Comparison of ENCODE assay signal across 8 cellular contexts in the genomic region with DNA sequence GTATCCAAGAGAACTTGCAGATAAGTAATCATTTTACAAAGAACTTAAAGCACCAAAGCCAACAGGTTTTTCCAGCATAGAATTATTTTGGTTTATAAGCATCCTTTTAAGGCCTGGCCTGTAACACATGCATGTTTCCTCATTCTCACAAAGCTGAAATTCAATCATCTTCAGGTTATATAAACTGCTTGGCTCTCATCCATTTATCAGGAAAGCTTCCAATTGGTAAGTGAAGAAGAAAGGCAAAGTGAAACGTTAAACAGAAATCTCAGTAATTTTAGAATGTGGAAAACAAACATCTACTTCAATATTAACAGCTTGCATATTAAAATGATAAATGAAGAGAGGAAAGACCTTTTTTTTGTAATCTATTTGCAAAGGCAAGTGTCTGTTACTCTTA. TPM values are rescaled to one million over a fixed set of nuclear protein-coding genes. Genes with fewer than 3 reads are reported as not detected.
DNase-seq lines count a peak whose midpoint lies in the region; ATAC-seq, FAIRE-seq and TF ChIP-seq lines count a peak whose summit lies in the region.

No MANE protein-coding gene starts in this region.

- no peaks in the 10 kb centered on the region for H3K9me3 ChIP-seq in thyroid gland

- H3K9me3 Mint-ChIP-seq in activated CD4-positive, alpha-beta T cell treated with anti-CD3 and anti-CD28 coated beads, Interleukin-2, amount 10 ng/mL, durations not matched to agents 7 days and 5 days, result no peaks in the 10 kb centered on the region
- no peaks in the 10 kb centered on the region for H3K9me3 Mint-ChIP-seq in activated T-helper 17 cell treated with anti-CD3 and anti-CD28 coated beads, Interleukin-2, amount 50 U/mL, for 72 hours

- peak overlapping the region; percentile 90 for H3K4me3 Mint-ChIP-seq in activated CD4-positive, alpha-beta T cell treated with anti-CD3 and anti-CD28 coated beads, Interleukin-2, amount 10 ng/mL, durations not matched to agents 7 days and 5 days
- H3K4me3 Mint-ChIP-seq in activated T-helper 17 cell treated with anti-CD3 and anti-CD28 coated beads, Interleukin-2, amount 50 U/mL, for 72 hours, result peak overlapping the region; percentile 100

- CTCF ChIA-PET in activated CD4-positive, alpha-beta T cell treated with anti-CD3 and anti-CD28 coated beads, Interleukin-2, amount 10 ng/mL, durations not matched to agents 7 days and 5 days (lab: Charles Lee), result interaction anchor here (1.1 kb wide), 2 partner anchors 10 to 136 kb away, joined by 3 to 4 read pairs; no protein-coding TSS in a partner anchor

- peak overlapping the region; percentile 95 for H3K27ac Mint-ChIP-seq in activated CD4-positive, alpha-beta T cell treated with anti-CD3 and anti-CD28 coated beads, Interleukin-2, amount 10 ng/mL, durations not matched to agents 7 days and 5 days
- H3K27ac Mint-ChIP-seq in activated T-helper 17 cell treated with anti-CD3 and anti-CD28 coated beads, Interleukin-2, amount 50 U/mL, for 72 hours, result peak overlapping the region; percentile 98

- H3K27ac ChIP-seq in thyroid gland, result peak overlapping the region in 1 of 3 donors; percentile 97

- DNase-seq in activated CD4-positive, alpha-beta T cell treated with anti-CD3 and anti-CD28 coated beads, Interleukin-2, amount 10 ng/mL, durations not matched to agents 7 days and 5 days, result no peak
- no peak for DNase-seq in activated CD4-positive, alpha-beta T cell treated with anti-CD3 and anti-CD28 coated beads, Interleukin-2, amount 50 U/mL, for 4 hours
- DNase-seq in thyroid gland, result no peak
- DNase-seq in T1000 (lab: John Stamatoyannopoulos, UW), result no peak
- DNase-seq in NK-92 (lab: John Stamatoyannopoulos, UW; ENCODE audit: unreplicated experiment), result no peak
- no peak for DNase-seq in SHP77 treated with DMSO at 0.1 percent for 48 hours (lab: John Stamatoyannopoulos, UW)

- no peaks in the 10 kb centered on the region for H3K27me3 Mint-ChIP-seq in activated CD4-positive, alpha-beta T cell treated with anti-CD3 and anti-CD28 coated beads, Interleukin-2, amount 10 ng/mL, durations not matched to agents 7 days and 5 days
- no peaks in the 10 kb centered on the region for H3K27me3 Mint-ChIP-seq in activated T-helper 17 cell treated with anti-CD3 and anti-CD28 coated beads, Interleukin-2, amount 50 U/mL, for 72 hours

- no peak for TF ChIP-seq CTCF in thyroid gland (IDR thresholded peaks at IDR 0.05)

- no peaks in the 10 kb centered on the region for H3K27me3 ChIP-seq in thyroid gland

- peaks cover 18 to 22% of the 10 kb centered on the region in 2 donors for H3K4me1 ChIP-seq in thyroid gland

- H3K36me3 Mint-ChIP-seq in activated CD4-positive, alpha-beta T cell treated with anti-CD3 and anti-CD28 coated beads, Interleukin-2, amount 10 ng/mL, durations not matched to agents 7 days and 5 days (ENCODE audit: low read depth), result peaks cover 47% of the 10 kb centered on the region
- peaks cover 87% of the 10 kb centered on the region for H3K36me3 Mint-ChIP-seq in activated T-helper 17 cell treated with anti-CD3 and anti-CD28 coated beads, Interleukin-2, amount 50 U/mL, for 72 hours (ENCODE audit: low read depth)

- no peak for ATAC-seq in activated T-helper 17 cell treated with anti-CD3 and anti-CD28 coated beads, Interleukin-2, amount 50 U/mL, for 72 hours (replicated peaks)

- POLR2A ChIA-PET in activated CD4-positive, alpha-beta T cell treated with anti-CD3 and anti-CD28 coated beads, Interleukin-2, amount 10 ng/mL, durations not matched to agents 7 days and 5 days (lab: Charles Lee), result interaction anchor here (1.0 kb wide), 1 partner anchor 137 kb away, joined by 4 read pairs; no protein-coding TSS in a partner anchor

- peak overlapping the region in 2 of 3 donors; percentile 63 to 90 for H3K4me3 ChIP-seq in thyroid gland (replicated peaks in 1 of 3)

- no peak for TF ChIP-seq POLR2A in thyroid gland (IDR thresholded peaks at IDR 0.05)

- H3K36me3 ChIP-seq in thyroid gland, result peaks cover 0 to 7% of the 10 kb centered on the region in 2 donors

- 2 to 3% methylated on average over 1 of the region's 1 CpG for WGBS in thyroid gland, 2 donors

- intact Hi-C loops in thyroid gland (cut with DNase I), result loop anchor here (5.0 to 10.0 kb wide), 2 partner anchors 58 to 220 kb away; a partner anchor contains a TSS

- peak; percentile 33 for FAIRE-seq in islet of Langerhans (lab: Jason Lieb, UNC)

- peaks cover 55% of the 10 kb centered on the region for H3K4me1 Mint-ChIP-seq in activated CD4-positive, alpha-beta T cell treated with anti-CD3 and anti-CD28 coated beads, Interleukin-2, amount 10 ng/mL, durations not matched to agents 7 days and 5 days
- peaks cover 33% of the 10 kb centered on the region for H3K4me1 Mint-ChIP-seq in activated T-helper 17 cell treated with anti-CD3 and anti-CD28 coated beads, Interleukin-2, amount 50 U/mL, for 72 hours

RNA-seq across cellular contexts. Expression of a gene that starts 1.6 kb away (rescaled TPM):
- total RNA-seq in activated CD4-positive, alpha-beta T cell treated with anti-CD3 and anti-CD28 coated beads, Interleukin-2, amount 10 ng/mL, durations not matched to agents 7 days and 5 days, result 10 to 100 TPM; 79.9 to 83.5 TPM
- 100 to 1,000 TPM in 1 of 2 donors, 10 to 100 TPM in 1; 71.4 to 107 TPM for total RNA-seq in activated T-helper 17 cell treated with anti-CD3 and anti-CD28 coated beads, Interleukin-2, amount 50 U/mL, for 72 hours
- 100 to 1,000 TPM; 146 to 355 (median 270) TPM for total RNA-seq in thyroid gland

RNA-seq across cellular contexts. Expression of a gene that starts 1.9 kb away (rescaled TPM):
- total RNA-seq in activated CD4-positive, alpha-beta T cell treated with anti-CD3 and anti-CD28 coated beads, Interleukin-2, amount 10 ng/mL, durations not matched to agents 7 days and 5 days, result 10 to 100 TPM; 68.3 to 91.2 TPM
- 100 to 1,000 TPM; 126 to 139 TPM for total RNA-seq in activated T-helper 17 cell treated with anti-CD3 and anti-CD28 coated beads, Interleukin-2, amount 50 U/mL, for 72 hours
- 100 to 1,000 TPM; 179 to 198 (median 189) TPM for total RNA-seq in thyroid gland

RNA-seq across cellular contexts. Expression of a gene that starts 58.4 kb away (rescaled TPM):
- total RNA-seq in activated CD4-positive, alpha-beta T cell treated with anti-CD3 and anti-CD28 coated beads, Interleukin-2, amount 10 ng/mL, durations not matched to agents 7 days and 5 days, result 100 to 1,000 TPM; 108 to 140 TPM
- total RNA-seq in activated T-helper 17 cell treated with anti-CD3 and anti-CD28 coated beads, Interleukin-2, amount 50 U/mL, for 72 hours, result 100 to 1,000 TPM; 111 to 144 TPM
- 100 to 1,000 TPM in 3 of 4 donors, 10 to 100 TPM in 1; 98.8 to 168 (median 137) TPM for total RNA-seq in thyroid gland
